Comparison of ENCODE assay signal across 8 cellular contexts in genomic region chr12:10562306-10562933, GRCh38. TPM values are rescaled to one million over a fixed set of nuclear protein-coding genes. Genes with fewer than 3 reads are reported as not detected.
DNase-seq lines count a peak whose midpoint lies in the region; ATAC-seq and TF ChIP-seq lines count a peak whose summit lies in the region.

No MANE protein-coding gene starts in this region.

- peak; percentile 32 for TF ChIP-seq CTCF in NB4 (IDR thresholded peaks at IDR 0.05; ENCODE audit: low read depth, low read length)

- H3K9me3 Mint-ChIP-seq in stimulated activated naive CD8-positive, alpha-beta T cell treated with anti-CD3 and anti-CD28 coated beads, Interleukin-15, Interleukin-2, amounts not matched to agents 100 ng/mL and 50 ng/mL, for 24 hours: no peaks in the 10 kb centered on the region
- H3K9me3 Mint-ChIP-seq in activated naive CD8-positive, alpha-beta T cell treated with anti-CD3 and anti-CD28 coated beads for 36 hours: no peaks in the 10 kb centered on the region
- no peaks in the 10 kb centered on the region for H3K9me3 Mint-ChIP-seq in immature natural killer cell

- H3K4me3 ChIP-seq in NB4 (ENCODE audit: low read depth, low read length): no peak overlapping the region

- peak overlapping the region; percentile 65 for H3K27ac Mint-ChIP-seq in stimulated activated naive CD8-positive, alpha-beta T cell treated with anti-CD3 and anti-CD28 coated beads, Interleukin-15, Interleukin-2, amounts not matched to agents 100 ng/mL and 50 ng/mL, for 24 hours
- peak overlapping the region; percentile 59 for H3K27ac Mint-ChIP-seq in activated naive CD8-positive, alpha-beta T cell treated with anti-CD3 and anti-CD28 coated beads for 36 hours
- peak overlapping the region in 2 of 6 donors; percentile 70 to 71 for H3K27ac Mint-ChIP-seq in immature natural killer cell

- TF ChIP-seq POLR2A in NB4 (IDR thresholded peaks at IDR 0.05; ENCODE audit: extremely low read depth, insufficient read length) (no peak), GM18505 (IDR thresholded peaks at IDR 0.05; ENCODE audit: borderline replicate concordance, extremely low read depth, insufficient read depth, insufficient read length) (no peak)

- no peak for ATAC-seq in stimulated activated naive CD8-positive, alpha-beta T cell treated with anti-CD3 and anti-CD28 coated beads, Interleukin-15, Interleukin-2, amounts not matched to agents 100 U/mL and 50 U/mL, for 24 hours
- no peak for ATAC-seq in GM18505 (IDR thresholded peaks at IDR 0.05; ENCODE audit: unreplicated experiment)

- peaks cover 41% of the 10 kb centered on the region for H3K36me3 Mint-ChIP-seq in stimulated activated naive CD8-positive, alpha-beta T cell treated with anti-CD3 and anti-CD28 coated beads, Interleukin-15, Interleukin-2, amounts not matched to agents 100 ng/mL and 50 ng/mL, for 24 hours (ENCODE audit: low read depth)
- peaks cover 57% of the 10 kb centered on the region for H3K36me3 Mint-ChIP-seq in activated naive CD8-positive, alpha-beta T cell treated with anti-CD3 and anti-CD28 coated beads for 36 hours
- no peaks in the 10 kb centered on the region for H3K36me3 Mint-ChIP-seq in immature natural killer cell

- no peaks in the 10 kb centered on the region for H3K27me3 Mint-ChIP-seq in stimulated activated naive CD8-positive, alpha-beta T cell treated with anti-CD3 and anti-CD28 coated beads, Interleukin-15, Interleukin-2, amounts not matched to agents 100 ng/mL and 50 ng/mL, for 24 hours
- no peaks in the 10 kb centered on the region for H3K27me3 Mint-ChIP-seq in activated naive CD8-positive, alpha-beta T cell treated with anti-CD3 and anti-CD28 coated beads for 36 hours
- peaks cover 4 to 8% (median 4%) of the 10 kb centered on the region in 3 donors for H3K27me3 Mint-ChIP-seq in immature natural killer cell (ENCODE audit: low read depth in 3 of 3)

- no peak for DNase-seq in stimulated activated naive CD8-positive, alpha-beta T cell treated with anti-CD3 and anti-CD28 coated beads, Interleukin-15, Interleukin-2, amounts not matched to agents 100 U/mL and 50 U/mL, for 24 hours
- peak; percentile 63 for DNase-seq in NB4 (ENCODE audit: low read depth)
- no peak for DNase-seq in activated naive CD8-positive, alpha-beta T cell treated with anti-CD3 and anti-CD28 coated beads for 36 hours
- DNase-seq in immature natural killer cell: peak; percentile 44 to 63 (median 58)
- peak; percentile 33 for DNase-seq in stromal cell of bone marrow (ENCODE audit: low read depth)
- no peak for DNase-seq in NCI-H187 treated with DMSO at 0.1 percent for 48 hours (lab: John Stamatoyannopoulos, UW)

- H3K4me3 Mint-ChIP-seq in stimulated activated naive CD8-positive, alpha-beta T cell treated with anti-CD3 and anti-CD28 coated beads, Interleukin-15, Interleukin-2, amounts not matched to agents 100 ng/mL and 50 ng/mL, for 24 hours: peak overlapping the region; percentile 21
- H3K4me3 Mint-ChIP-seq in activated naive CD8-positive, alpha-beta T cell treated with anti-CD3 and anti-CD28 coated beads for 36 hours: no peak overlapping the region
- H3K4me3 Mint-ChIP-seq in immature natural killer cell: no peak overlapping the region

- peaks cover 84% of the 10 kb centered on the region for H3K4me1 Mint-ChIP-seq in stimulated activated naive CD8-positive, alpha-beta T cell treated with anti-CD3 and anti-CD28 coated beads, Interleukin-15, Interleukin-2, amounts not matched to agents 100 ng/mL and 50 ng/mL, for 24 hours (ENCODE audit: low read depth)
- H3K4me1 Mint-ChIP-seq in activated naive CD8-positive, alpha-beta T cell treated with anti-CD3 and anti-CD28 coated beads for 36 hours: peaks cover 74% of the 10 kb centered on the region
- H3K4me1 Mint-ChIP-seq in immature natural killer cell: peaks cover 41 to 58% of the 10 kb centered on the region in 2 donors

RNA-seq across cellular contexts. Expression of gene MAGOHB, which starts 51.0 kb away (rescaled TPM):
- 100 to 1,000 TPM; 121 to 125 TPM for total RNA-seq in activated naive CD8-positive, alpha-beta T cell treated with anti-CD3 and anti-CD28 coated beads for 36 hours
- 10 to 100 TPM; 54.7 to 72.5 (median 58.7) TPM for polyA plus RNA-seq in immature natural killer cell

RNA-seq across cellular contexts. Expression of gene EIF2S3B, which starts 56.7 kb away (rescaled TPM):
- 1 to 10 TPM; 2.4 to 2.6 TPM for total RNA-seq in activated naive CD8-positive, alpha-beta T cell treated with anti-CD3 and anti-CD28 coated beads for 36 hours
- under 1 TPM; 0.24 to 0.30 (median 0.29) TPM for polyA plus RNA-seq in immature natural killer cell

Comparison
In these comparisons a context has a peak if more than half of its experiments do, and no peak if none do; other contexts are left out.
1. DNase-seq: peak in NB4 (single experiment), immature natural killer cell (3 of 3) and stromal cell of bone marrow (single experiment); none in stimulated activated naive CD8-positive, alpha-beta T cell treated with anti-CD3 and anti-CD28 coated beads, Interleukin-15, Interleukin-2, amounts not matched to agents 100 U/mL and 50 U/mL, for 24 hours (single experiment), activated naive CD8-positive, alpha-beta T cell treated with anti-CD3 and anti-CD28 coated beads for 36 hours (single experiment) and NCI-H187 treated with DMSO at 0.1 percent for 48 hours (single experiment).